7 cellular contexts compared by ENCODE assay signal in the genomic region with DNA sequence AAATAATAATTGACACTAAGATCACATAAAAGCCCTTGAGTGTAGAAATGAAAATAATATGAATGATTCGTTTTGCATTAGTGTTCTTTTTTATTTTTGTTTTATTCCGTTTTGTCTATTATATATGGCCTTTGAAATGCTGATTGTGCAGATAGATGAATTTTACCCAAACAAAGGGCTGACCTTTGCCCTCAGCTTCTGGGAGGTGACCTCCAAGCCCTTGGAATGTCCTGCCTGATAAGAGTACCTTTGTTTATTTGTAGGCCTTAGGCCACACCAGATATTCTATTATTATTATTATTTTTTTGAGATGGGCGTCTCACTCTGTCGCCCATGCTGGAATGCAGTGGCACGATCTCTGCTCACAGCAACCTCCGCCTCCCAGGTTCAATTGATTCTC.
DNase-seq lines count a peak whose midpoint lies in the region; ATAC-seq and TF ChIP-seq lines count a peak whose summit lies in the region.
"Not testable (repeated sequence)": the region's sequence is repeated elsewhere in the genome, so short reads cannot be mapped to it uniquely, and the experiment has no call there.

No MANE protein-coding gene starts in this region.

- not testable (repeated sequence) for H3K4me3 Mint-ChIP-seq in T-helper 17 cell; activated naive CD8-positive, alpha-beta T cell treated with anti-CD3 and anti-CD28 coated beads for 36 hours; dendritic cell treated with granulocyte-macrophage colony-stimulating factor and Interleukin-4, amounts not matched to agents 40 ng/mL and 50 ng/mL, for 4 days; natural killer cell; progenitor cell of endocrine pancreas (ENCODE audit: low read depth)

- not testable (repeated sequence) for H3K27ac ChIP-seq in liver (ENCODE audit: low read depth in 1 of 2, low read length in 2 of 2)
- peak overlapping the region; percentile 50 for H3K27ac ChIP-seq in subcutaneous abdominal adipose tissue (ENCODE audit: low read depth, low read length)

- 88% methylated on average over 6 of the region's 6 CpGs for WGBS in liver

- not testable (repeated sequence) for H3K36me3 Mint-ChIP-seq in T-helper 17 cell (ENCODE audit: low read depth)
- H3K36me3 Mint-ChIP-seq in activated naive CD8-positive, alpha-beta T cell treated with anti-CD3 and anti-CD28 coated beads for 36 hours: peaks cover 34% of the 10 kb centered on the region
- H3K36me3 Mint-ChIP-seq in dendritic cell treated with granulocyte-macrophage colony-stimulating factor and Interleukin-4, amounts not matched to agents 40 ng/mL and 50 ng/mL, for 4 days (ENCODE audit: low read depth): peaks cover 29% of the 10 kb centered on the region
- H3K36me3 Mint-ChIP-seq in natural killer cell (peaks cover 18% of the 10 kb centered on the region), progenitor cell of endocrine pancreas (ENCODE audit: insufficient read depth) (peaks cover 25% of the 10 kb centered on the region)

- TF ChIP-seq RAD21 in liver (IDR thresholded peaks at IDR 0.05): not testable (repeated sequence)

- H3K4me1 Mint-ChIP-seq in T-helper 17 cell; activated naive CD8-positive, alpha-beta T cell treated with anti-CD3 and anti-CD28 coated beads for 36 hours; dendritic cell treated with granulocyte-macrophage colony-stimulating factor and Interleukin-4, amounts not matched to agents 40 ng/mL and 50 ng/mL, for 4 days (ENCODE audit: low read depth); progenitor cell of endocrine pancreas (ENCODE audit: low read depth): not testable (repeated sequence)
- H3K4me1 Mint-ChIP-seq in natural killer cell: peaks cover 12 to 15% of the 10 kb centered on the region in 2 donors

- DNase-seq in T-helper 17 cell; activated naive CD8-positive, alpha-beta T cell treated with anti-CD3 and anti-CD28 coated beads for 36 hours; natural killer cell; progenitor cell of endocrine pancreas (ENCODE audit: low spot score, unreplicated experiment): not testable (repeated sequence)

- H3K9me3 ChIP-seq in T-helper 17 cell (ENCODE audit: control insufficient read depth, low read length, poor library complexity, severe bottlenecking); liver (ENCODE audit: control insufficient read depth in 4 of 4, low read length in 3 of 4); subcutaneous abdominal adipose tissue (ENCODE audit: control insufficient read depth in 5 of 5, low read length in 5 of 5): not testable (repeated sequence)

- ATAC-seq in T-helper 17 cell, natural killer cell: not testable (repeated sequence)

- H3K9me3 Mint-ChIP-seq in activated naive CD8-positive, alpha-beta T cell treated with anti-CD3 and anti-CD28 coated beads for 36 hours: peaks cover 12% of the 10 kb centered on the region
- peaks cover 19% of the 10 kb centered on the region for H3K9me3 Mint-ChIP-seq in dendritic cell treated with granulocyte-macrophage colony-stimulating factor and Interleukin-4, amounts not matched to agents 40 ng/mL and 50 ng/mL, for 4 days
- peaks cover 0 to 10% of the 10 kb centered on the region in 2 donors for H3K9me3 Mint-ChIP-seq in natural killer cell
- peaks cover 10% of the 10 kb centered on the region for H3K9me3 Mint-ChIP-seq in progenitor cell of endocrine pancreas (ENCODE audit: low read depth)

- H3K27me3 ChIP-seq in liver (ENCODE audit: control insufficient read depth in 4 of 4, insufficient read depth in 4 of 4, low read length in 3 of 4); subcutaneous abdominal adipose tissue (ENCODE audit: control insufficient read depth in 5 of 5, insufficient read depth in 4 of 5, low read length in 5 of 5): not testable (repeated sequence)

- not testable (repeated sequence) for TF ChIP-seq CTCF in liver (IDR thresholded peaks at IDR 0.05; ENCODE audit: low read depth, low read length, missing input control); natural killer cell (IDR thresholded peaks at IDR 0.05); progenitor cell of endocrine pancreas (IDR thresholded peaks at IDR 0.05; ENCODE audit: unreplicated experiment)

- H3K27ac Mint-ChIP-seq in T-helper 17 cell (peak overlapping the region; percentile 37), natural killer cell (peak overlapping the region; percentile 18 to 54), progenitor cell of endocrine pancreas (peak overlapping the region; percentile 89)
- peak overlapping the region; percentile 32 for H3K27ac Mint-ChIP-seq in activated naive CD8-positive, alpha-beta T cell treated with anti-CD3 and anti-CD28 coated beads for 36 hours
- H3K27ac Mint-ChIP-seq in dendritic cell treated with granulocyte-macrophage colony-stimulating factor and Interleukin-4, amounts not matched to agents 40 ng/mL and 50 ng/mL, for 4 days: peak overlapping the region; percentile 31

- H3K4me1 ChIP-seq in liver (ENCODE audit: control insufficient read depth in 4 of 4, insufficient read depth in 4 of 4, low read length in 3 of 4): not testable (repeated sequence)
- H3K4me1 ChIP-seq in subcutaneous abdominal adipose tissue (ENCODE audit: control insufficient read depth in 5 of 5, insufficient read depth in 5 of 5, low read length in 5 of 5): peaks cover 0 to 13% (median 5%) of the 10 kb centered on the region in 5 donors

- H3K27me3 Mint-ChIP-seq in T-helper 17 cell; activated naive CD8-positive, alpha-beta T cell treated with anti-CD3 and anti-CD28 coated beads for 36 hours; dendritic cell treated with granulocyte-macrophage colony-stimulating factor and Interleukin-4, amounts not matched to agents 40 ng/mL and 50 ng/mL, for 4 days; natural killer cell (ENCODE audit: low read depth in 2 of 2); progenitor cell of endocrine pancreas: not testable (repeated sequence)

- not testable (repeated sequence) for H3K9ac ChIP-seq in liver (ENCODE audit: low read depth in 1 of 2, low read length in 2 of 2); subcutaneous abdominal adipose tissue (ENCODE audit: low read length in 5 of 5)

- intact Hi-C loops in dendritic cell treated with granulocyte-macrophage colony-stimulating factor and Interleukin-4, amounts not matched to agents 40 ng/mL and 50 ng/mL, for 4 days (cut with micrococcal nuclease); natural killer cell (cut with micrococcal nuclease): not testable (repeated sequence)

- not testable (repeated sequence) for H3K36me3 ChIP-seq in liver (ENCODE audit: control insufficient read depth in 4 of 4, insufficient read depth in 3 of 4, low read depth in 1 of 4, low read length in 3 of 4); subcutaneous abdominal adipose tissue (ENCODE audit: control insufficient read depth in 5 of 5, insufficient read depth in 5 of 5, low read length in 5 of 5)

- H3K4me3 ChIP-seq in liver (ENCODE audit: low read depth in 1 of 3, low read length in 3 of 3); subcutaneous abdominal adipose tissue (ENCODE audit: low read depth in 1 of 5, low read length in 5 of 5): not testable (repeated sequence)

TF ChIP-seq in liver, 16 proteins besides CTCF, POLR2A, EP300 and RAD21:
- peak; percentile 81 for TF ChIP-seq NR2F2 (IDR thresholded peaks at IDR 0.05)

Comparison
In these comparisons a context has a peak if more than half of its experiments do, and no peak if none do; other contexts are left out.
1. H3K27ac Mint-ChIP-seq: peak in every context shown above with its lines; median percentile 89 in progenitor cell of endocrine pancreas; 37 in T-helper 17 cell; 36 in natural killer cell; 32 in activated naive CD8-positive, alpha-beta T cell treated with anti-CD3 and anti-CD28 coated beads for 36 hours; 31 in dendritic cell treated with granulocyte-macrophage colony-stimulating factor and Interleukin-4, amounts not matched to agents 40 ng/mL and 50 ng/mL, for 4 days.